10 cellular contexts compared by ENCODE assay signal in genomic region chr17:61338000-61338864, GRCh38.
DNase-seq lines count a peak whose midpoint lies in the region; ATAC-seq and TF ChIP-seq lines count a peak whose summit lies in the region.
"Had no signal": no experiment of that assay in that cellular context is flagged by ENCODE, and none has a peak within 500 bp of the region (broad histone marks: within the 10 kb centered on the region; RNA-seq: fewer than 3 reads in every experiment).

No MANE protein-coding gene starts in this region.

- H3K4me3 ChIP-seq in upper lobe of left lung, result no peak overlapping the region

- no peaks in the 10 kb centered on the region for H3K36me3 ChIP-seq in upper lobe of left lung

- TF ChIP-seq POLR2A in upper lobe of left lung (IDR thresholded peaks at IDR 0.05), result no peak

- TF ChIP-seq CTCF in upper lobe of left lung (IDR thresholded peaks at IDR 0.05), result no peak

- no peaks in the 10 kb centered on the region for H3K9me3 ChIP-seq in upper lobe of left lung

- H3K27me3 ChIP-seq in upper lobe of left lung, result no peaks in the 10 kb centered on the region

- TF ChIP-seq EP300 in upper lobe of left lung (IDR thresholded peaks at IDR 0.05), result no peak

- H3K4me1 ChIP-seq in upper lobe of left lung, result peaks cover 12 to 26% (median 17%) of the 10 kb centered on the region in 4 donors

- peak; percentile 94 for DNase-seq in HCEC 1CT
- peak; percentile 93 for DNase-seq in T1000 (lab: John Stamatoyannopoulos, UW)
- DNase-seq in glomerular visceral epithelial cell (ENCODE audit: extremely low spot score), result peak; percentile 79
- DNase-seq in upper lobe of left lung, result no peak
- DNase-seq in HuH-7 (ENCODE audit: low spot score), result no peak
- DNase-seq: activated naive CD8-positive, alpha-beta T cell treated with anti-CD3 and anti-CD28 coated beads, Interleukin-2, amount 50 U/mL, for 24 hours; NCI-H1105 had no signal

- no peak for ATAC-seq in upper lobe of left lung (ENCODE audit: low FRiP score in 2 of 2)
- ATAC-seq in GM18873 (IDR thresholded peaks at IDR 0.05; ENCODE audit: low FRiP score, unreplicated experiment), result no peak
- no peak for ATAC-seq in HG03097 (IDR thresholded peaks at IDR 0.05; ENCODE audit: low FRiP score, unreplicated experiment)
- ATAC-seq: activated naive CD8-positive, alpha-beta T cell treated with anti-CD3 and anti-CD28 coated beads, Interleukin-2, amount 50 U/mL, for 24 hours; natural killer cell treated with Interleukin-12 subunit alpha and Interleukin-12 subunit beta and Interleukin-15 and Interleukin-18, amount 100 ng/mL, for 72 hours had no signal

- H3K27ac ChIP-seq in upper lobe of left lung, result peak overlapping the region; percentile 27 to 67 (median 56)

- WGBS in upper lobe of left lung, 2 donors, result 70 to 72% methylated on average over 12 of the region's 12 CpGs

Comparison
In these comparisons a context has a peak if more than half of its experiments do, and no peak if none do; other contexts are left out.
1. DNase-seq: peak in HCEC 1CT (single experiment), T1000 (single experiment) and glomerular visceral epithelial cell (single experiment); none in upper lobe of left lung (0 of 2) and HuH-7 (single experiment).